In the genomic region with DNA sequence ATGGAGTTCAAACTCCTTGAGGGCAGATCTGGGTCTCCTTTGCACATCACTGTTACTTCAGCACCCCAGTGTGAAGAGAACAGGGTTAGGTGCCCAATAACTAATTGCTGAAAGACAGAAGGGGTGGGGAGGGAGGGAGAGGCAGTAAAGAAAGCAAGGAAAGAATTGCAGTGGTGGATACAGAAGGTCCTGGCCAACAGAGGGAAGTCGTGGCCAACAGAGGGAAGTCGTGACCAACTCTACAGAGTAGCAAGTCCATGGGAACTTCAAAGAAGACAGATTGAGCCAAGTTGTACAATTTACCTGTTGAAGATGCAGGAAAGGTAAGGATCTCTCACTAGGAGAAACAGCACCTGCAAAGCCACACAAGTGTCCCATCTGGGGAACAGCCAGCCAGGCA, we compare ENCODE assay signal across 1 cellular context.
TF ChIP-seq lines count a peak whose summit lies in the region.

No MANE protein-coding gene starts in this region.

TF ChIP-seq in H1, 55 proteins besides CTCF, POLR2A, EP300 and RAD21:
- no peak for TF ChIP-seq POU5F1 (IDR thresholded peaks at IDR 0.05; ENCODE audit: low read depth, low read length)
- no peak for TF ChIP-seq GABPA (IDR thresholded peaks at IDR 0.05; ENCODE audit: borderline replicate concordance, insufficient read depth, low read length)
- TF ChIP-seq ZNF274 (IDR thresholded peaks at IDR 0.05; ENCODE audit: borderline replicate concordance, extremely low read depth, low read length): no peak
TF ChIP-seq in H1: peak in this region for 0.
